In genomic region chr15:81293728-81294500, GRCh38 we compare ENCODE assay signal across 8 cellular contexts. TPM values are rescaled to one million over a fixed set of nuclear protein-coding genes. Genes with fewer than 3 reads are reported as not detected.
DNase-seq lines count a peak whose midpoint lies in the region; ATAC-seq and TF ChIP-seq lines count a peak whose summit lies in the region.

No MANE protein-coding gene starts in this region.

- H2AFZ ChIP-seq in Loucy (ENCODE audit: low read length) (peak overlapping the region; percentile 69; the same call in 1 of the 2 replicates), H9 (ENCODE audit: low read length) (no peak overlapping the region)

- peak overlapping the region; percentile 15 for H3K56ac ChIP-seq in mesendoderm (ENCODE audit: low read length)
- H3K56ac ChIP-seq in H9 (ENCODE audit: insufficient read length, low read depth, low read length) = no peak overlapping the region

- H3K9me3 Mint-ChIP-seq in H9 = no peaks in the 10 kb centered on the region

- H3K4me1 ChIP-seq in Loucy (ENCODE audit: insufficient read depth, low read length, poor library complexity, severe bottlenecking) (peaks cover 73% of the 10 kb centered on the region), mesendoderm (ENCODE audit: control insufficient read depth, low read depth, low read length) (no peaks in the 10 kb centered on the region), upper lobe of left lung (peaks cover 24 to 48% (median 32%) of the 10 kb centered on the region in 4 donors), sigmoid colon (peaks cover 0 to 4% (median 0%) of the 10 kb centered on the region in 4 donors), H9 (ENCODE audit: insufficient read depth, low read length) (peaks cover 5% of the 10 kb centered on the region; the same call in 1 of the 2 replicates)

- TF ChIP-seq EP300 in upper lobe of left lung (IDR thresholded peaks at IDR 0.05) (no peak), sigmoid colon (IDR thresholded peaks at IDR 0.05) (no peak)

- peaks cover 14% of the 10 kb centered on the region for H3F3A ChIP-seq in Loucy (ENCODE audit: low read depth)

- H2BK120ac ChIP-seq in mesendoderm (ENCODE audit: low read depth, low read length) = no peak overlapping the region
- H2BK120ac ChIP-seq in H9 (ENCODE audit: low read depth, low read length, poor library complexity, severe bottlenecking) = no peak overlapping the region

- no peaks in the 10 kb centered on the region for H3K9me3 ChIP-seq in Loucy (ENCODE audit: insufficient read depth, low read depth, low read length)
- H3K9me3 ChIP-seq in upper lobe of left lung = no peaks in the 10 kb centered on the region
- no peaks in the 10 kb centered on the region for H3K9me3 ChIP-seq in sigmoid colon
- no peaks in the 10 kb centered on the region for H3K9me3 ChIP-seq in H9 (ENCODE audit: control insufficient read depth, low read depth, low read length)

- H3K27me3 Mint-ChIP-seq in H9 (ENCODE audit: low read depth) = peaks cover 17% of the 10 kb centered on the region

- no peak overlapping the region for H3K14ac ChIP-seq in H9 (ENCODE audit: insufficient read depth, low read length)

- no peak overlapping the region for H4K91ac ChIP-seq in H9 (ENCODE audit: insufficient read length, low read depth, low read length)

- H2BK20ac ChIP-seq in H9 (ENCODE audit: low read depth, low read length, poor library complexity, severe bottlenecking) = no peak overlapping the region

- H2AK5ac ChIP-seq in mesendoderm (ENCODE audit: low read length) (no peak overlapping the region), H9 (ENCODE audit: insufficient read length, low read length) (no peak overlapping the region)

- H3K4me3 Mint-ChIP-seq in H9 = no peak overlapping the region

- no peak overlapping the region for H4K5ac ChIP-seq in mesendoderm (ENCODE audit: low read length)
- H4K5ac ChIP-seq in H9 (ENCODE audit: insufficient read length, low read depth, low read length) = no peak overlapping the region

- H2BK15ac ChIP-seq in mesendoderm (replicated peaks; ENCODE audit: low read depth) (no peak overlapping the region), H9 (ENCODE audit: low read depth, low read length) (no peak overlapping the region)

- H3K4me2 ChIP-seq in Loucy (ENCODE audit: low read depth, low read length, poor library complexity, severe bottlenecking) = peak overlapping the region; percentile 92
- no peak overlapping the region for H3K4me2 ChIP-seq in mesendoderm (ENCODE audit: low read length)
- no peak overlapping the region for H3K4me2 ChIP-seq in H9 (ENCODE audit: insufficient read depth, insufficient read length, low read length)

- H4K8ac ChIP-seq in mesendoderm (ENCODE audit: low read depth, low read length) (no peak overlapping the region), H9 (replicated peaks; ENCODE audit: insufficient read length, low read depth, low read length) (no peak overlapping the region)

- POLR2A ChIA-PET in GM10248 (lab: Yijun Ruan, JAX) = interaction anchor here (0.5 to 3.4 kb wide), 3 partner anchors 8 to 30 kb away, joined by 3 to 19 read pairs (median 3); partner anchors contain the start of gene STARD5

- H3K4ac ChIP-seq in mesendoderm (ENCODE audit: low read depth, low read length) = no peak overlapping the region
- no peak overlapping the region for H3K4ac ChIP-seq in H9 (ENCODE audit: low read depth, low read length)

- H3K27me3 ChIP-seq in Loucy (ENCODE audit: insufficient read depth, low read length, poor library complexity, severe bottlenecking) = no peaks in the 10 kb centered on the region
- H3K27me3 ChIP-seq in mesendoderm (ENCODE audit: insufficient read depth, low read length, poor library complexity) = no peaks in the 10 kb centered on the region
- no peaks in the 10 kb centered on the region for H3K27me3 ChIP-seq in upper lobe of left lung
- no peaks in the 10 kb centered on the region for H3K27me3 ChIP-seq in sigmoid colon
- H3K27me3 ChIP-seq in H9 (ENCODE audit: insufficient read depth, low read length) = no peaks in the 10 kb centered on the region

- no peaks in the 10 kb centered on the region for H3K36me3 ChIP-seq in Loucy (ENCODE audit: insufficient read depth, low read length)
- no peaks in the 10 kb centered on the region for H3K36me3 ChIP-seq in mesendoderm (ENCODE audit: control insufficient read depth, insufficient read depth, low read length)
- H3K36me3 ChIP-seq in upper lobe of left lung = peaks cover 0 to 50% (median 2%) of the 10 kb centered on the region in 4 donors
- H3K36me3 ChIP-seq in sigmoid colon = no peaks in the 10 kb centered on the region

- H4K20me1 ChIP-seq in Loucy (ENCODE audit: insufficient read depth, low read length, poor library complexity, severe bottlenecking) = peaks cover 4% of the 10 kb centered on the region
- H4K20me1 ChIP-seq in H9 (ENCODE audit: control insufficient read depth, insufficient read depth, insufficient read length) = no peaks in the 10 kb centered on the region

- H3K9ac ChIP-seq in Loucy (ENCODE audit: low read depth, low read length, poor library complexity, severe bottlenecking) = peak overlapping the region; percentile 84
- H3K9ac ChIP-seq in mesendoderm (ENCODE audit: low read length) = no peak overlapping the region
- no peak overlapping the region for H3K9ac ChIP-seq in H9 (ENCODE audit: extremely low read depth, insufficient read length, low read length)

- H3K23ac ChIP-seq in mesendoderm (ENCODE audit: low read length) (no peak overlapping the region), H9 (ENCODE audit: insufficient read length, low read depth, low read length) (no peak overlapping the region)

- no CpG with 5 or more reads among the region's 9 CpGs for WGBS in mesendoderm (ENCODE audit: extremely low coverage, insufficient coverage, low lambda C conversion rate)
- WGBS in upper lobe of left lung, 2 donors = 36 to 45% methylated on average over 7 to 9 of the region's 9 CpGs
- 50 to 74% methylated on average over 9 of the region's 9 CpGs for WGBS in sigmoid colon, 2 donors
- WGBS in H9 (ENCODE audit: extremely low coverage, insufficient read length, low lambda C conversion rate) = no CpG with 5 or more reads among the region's 9 CpGs

- peak overlapping the region in 1 of 3 experiments; percentile 44; a peak in 1 of 7 replicates for H3K27ac Mint-ChIP-seq in H9

- no peak overlapping the region for H3T11ph ChIP-seq in H9 (ENCODE audit: low read length)

- H2BK5ac ChIP-seq in mesendoderm (ENCODE audit: low read length) (no peak overlapping the region), H9 (ENCODE audit: insufficient read length, low read length) (no peak overlapping the region)

- H3K36me3 Mint-ChIP-seq in H9 (ENCODE audit: insufficient read depth in 1 of 3, low read depth in 3 of 3) = no peaks in the 10 kb centered on the region

- H3K4me1 Mint-ChIP-seq in H9 = peaks cover 11 to 18% of the 10 kb centered on the region in 2 experiments

- H3K79me1 ChIP-seq in mesendoderm (ENCODE audit: low read length) = no peaks in the 10 kb centered on the region
- H3K79me1 ChIP-seq in H9 (ENCODE audit: insufficient read depth, low read depth, low read length, poor library complexity, severe bottlenecking) = no peaks in the 10 kb centered on the region

- peak in 1 of 4 donors; percentile 6 for TF ChIP-seq POLR2A in upper lobe of left lung (IDR thresholded peaks at IDR 0.05)
- no peak for TF ChIP-seq POLR2A in sigmoid colon (IDR thresholded peaks at IDR 0.05)

- no peak overlapping the region for H2BK12ac ChIP-seq in H9 (ENCODE audit: insufficient read length, low read depth, low read length)

- no peak for TF ChIP-seq CTCF in GM10248 (IDR thresholded peaks at IDR 0.05; ENCODE audit: control extremely low read depth, extremely low read depth, low read depth, missing control alignments)
- no peak for TF ChIP-seq CTCF in Loucy (conservative IDR thresholded peaks at IDR 0.05; ENCODE audit: low read length)
- peak in 1 of 6 experiments; percentile 8 for TF ChIP-seq CTCF in upper lobe of left lung (IDR thresholded peaks at IDR 0.05)
- no peak for TF ChIP-seq CTCF in sigmoid colon (IDR thresholded peaks at IDR 0.05)
- TF ChIP-seq CTCF in H9 (conservative IDR thresholded peaks at IDR 0.05) = no peak; the same call in 2 of the 3 replicates

- H3K4me3 ChIP-seq in Loucy (ENCODE audit: low read length, poor library complexity, severe bottlenecking) (peak overlapping the region; percentile 80), mesendoderm (ENCODE audit: low read length) (no peak overlapping the region), upper lobe of left lung (no peak overlapping the region), sigmoid colon (no peak overlapping the region)

- CTCF ChIA-PET in GM10248 (lab: Yijun Ruan, JAX) = interaction anchor here (1.3 to 7.9 kb wide), 7 partner anchors 8 to 34 kb away, joined by 3 to 73 read pairs (median 35); no protein-coding TSS in a partner anchor

- H3K79me2 ChIP-seq in Loucy (ENCODE audit: insufficient read depth, low read length) = peaks cover 41% of the 10 kb centered on the region
- no peaks in the 10 kb centered on the region for H3K79me2 ChIP-seq in mesendoderm (ENCODE audit: control insufficient read depth, insufficient read depth, low read length)
- H3K79me2 ChIP-seq in H9 (ENCODE audit: insufficient read depth, low read length) = no peaks in the 10 kb centered on the region

- ATAC-seq in GM21529 (IDR thresholded peaks at IDR 0.05; ENCODE audit: unreplicated experiment) (peak; percentile 59), upper lobe of left lung (ENCODE audit: low FRiP score in 2 of 2) (peak; percentile 26 to 62)

- H3K9me2 ChIP-seq in Loucy (replicated peaks; ENCODE audit: low read depth, low read length) = no peaks in the 10 kb centered on the region

- DNase-seq in GM10248 (ENCODE audit: extremely low spot score) (peak; percentile 75), mesendoderm (no peak), upper lobe of left lung (peak in 1 of 2 donors; percentile 72), sigmoid colon (no peak), H9 (no peak)
- peak; percentile 63 for DNase-seq in activated CD8-positive, alpha-beta memory T cell treated with anti-CD3 and anti-CD28 coated beads, Interleukin-2, amount 50 U/mL, for 4 hours

- intact Hi-C loops in sigmoid colon (cut with DNase I) = no loop called here

- no peak overlapping the region for H3K18ac ChIP-seq in mesendoderm (ENCODE audit: low read length)
- no peak overlapping the region for H3K18ac ChIP-seq in H9 (ENCODE audit: insufficient read length, low read depth, low read length)

- H3K27ac ChIP-seq in mesendoderm (ENCODE audit: low read depth, low read length) (no peak overlapping the region), upper lobe of left lung (peak overlapping the region; percentile 45 to 83 (median 66)), sigmoid colon (no peak overlapping the region), H9 (ENCODE audit: insufficient read length, low read depth, low read length) (no peak overlapping the region)

- H3K23me2 ChIP-seq in H9 (ENCODE audit: insufficient read length, low read depth, low read length, poor library complexity, severe bottlenecking) = no peaks in the 10 kb centered on the region

RNA-seq across cellular contexts. Expression of gene STARD5, which starts 30.0 kb away (rescaled TPM):
- 0.74 TPM for polyA plus RNA-seq in mesendoderm (2013, experiment 1 of 2)
- polyA plus RNA-seq in mesendoderm (2013, experiment 2 of 2) = 0.87 TPM
- total RNA-seq in upper lobe of left lung = 1 to 10 TPM; 3.0 to 8.3 (median 5.6) TPM
- 1 to 10 TPM in 3 of 4 donors, under 1 TPM in 1; 0.66 to 6.4 (median 3.0) TPM for total RNA-seq in sigmoid colon
- 10 to 100 TPM; 21.2 to 26.1 (median 22.8) TPM for polyA plus RNA-seq in sigmoid colon
- 2.3 and 2.4 TPM in 2 replicates for total RNA-seq in H9 (2021)

Comparison
In these comparisons a context has a peak if more than half of its experiments do, and no peak if none do; other contexts are left out.
1. DNase-seq: peak in GM10248 (single experiment) and activated CD8-positive, alpha-beta memory T cell treated with anti-CD3 and anti-CD28 coated beads, Interleukin-2, amount 50 U/mL, for 4 hours (single experiment); none in mesendoderm (single experiment), sigmoid colon (single experiment) and H9 (single experiment).
2. H3K27ac ChIP-seq: peak in upper lobe of left lung (4 of 4); none in mesendoderm (single experiment), sigmoid colon (0 of 4) and H9 (single experiment).